In the genomic region with DNA sequence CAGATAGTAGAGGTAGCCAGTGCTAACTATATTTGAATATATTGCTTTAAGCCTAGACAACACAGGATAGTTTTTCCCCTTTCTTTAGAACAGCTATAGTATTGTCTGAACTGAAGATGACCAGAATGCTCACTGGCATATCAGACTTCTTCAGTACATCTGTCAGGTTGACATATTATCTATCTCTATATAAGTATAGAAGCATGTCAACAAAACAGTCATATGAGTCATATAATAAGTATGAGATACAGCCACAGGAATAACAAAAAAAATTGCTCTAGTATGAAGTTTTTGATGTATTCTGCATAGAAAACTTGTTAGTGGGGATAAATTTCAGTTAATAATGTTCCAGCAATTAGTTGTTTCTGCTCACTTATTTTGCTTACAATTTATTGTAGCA, we compare ENCODE assay signal across 18 cellular contexts.
DNase-seq lines count a peak whose midpoint lies in the region; ATAC-seq, FAIRE-seq and TF ChIP-seq lines count a peak whose summit lies in the region.
"Had no signal": no experiment of that assay in that cellular context is flagged by ENCODE, and none has a peak within 500 bp of the region (broad histone marks: within the 10 kb centered on the region; RNA-seq: fewer than 3 reads in every experiment).

No MANE protein-coding gene starts in this region.

- no peak for ATAC-seq in WTC11
- ATAC-seq: A549, HepG2 had no signal

- H3K27ac ChIP-seq in SU-DHL-6 (ENCODE audit: low read depth, low read length), result no peak overlapping the region
- H3K27ac ChIP-seq: A549, C4-2B had no signal

- peaks cover 4% of the 10 kb centered on the region; the same call in 1 of the 2 replicates for H3K27me3 Mint-ChIP-seq in WTC11 (ENCODE audit: low read depth)
- H3K27me3 Mint-ChIP-seq: CD8-positive, alpha-beta memory T cell had no signal

- H3K4me3 ChIP-seq in SU-DHL-6 (ENCODE audit: insufficient read depth, low read length, poor library complexity, severe bottlenecking), result no peak overlapping the region
- H3K4me3 ChIP-seq: A549, HAP-1 had no signal

- no peak overlapping the region for H3K27ac Mint-ChIP-seq in WTC11
- H3K27ac Mint-ChIP-seq: CD8-positive, alpha-beta memory T cell had no signal

- DNase-seq in DMS53 treated with DMSO at 0.1 percent for 48 hours (lab: John Stamatoyannopoulos, UW; ENCODE audit: unreplicated experiment), result peak; percentile 11
- DNase-seq in HTR-8/SVneo (ENCODE audit: insufficient read length, low spot score), result peak; percentile 23
- DNase-seq in WTC11 (ENCODE audit: low spot score), result no peak
- no peak for DNase-seq in activated effector memory CD4-positive, alpha-beta T cell treated with anti-CD3 and anti-CD28 coated beads, Interleukin-2, amount 50 U/mL, for 16 hours
- no peak for DNase-seq in KG1 (lab: John Stamatoyannopoulos, UW)
- DNase-seq: BE2C; CD8-positive, alpha-beta memory T cell; DMS 273 treated with DMSO at 0.1 percent for 48 hours; DMS79 treated with DMSO at 0.1 percent for 48 hours; EL; GDM1 had no signal

- H3K4me2 ChIP-seq in SU-DHL-6 (ENCODE audit: low read depth, low read length, poor library complexity, severe bottlenecking), result no peak overlapping the region
- H3K4me2 ChIP-seq: A549 had no signal

- CTCF ChIA-PET in WTC11 (lab: Charles Lee), result no interaction called here

- POLR2A ChIA-PET in WTC11 (lab: Charles Lee), result no interaction called here

- peak overlapping the region; percentile 56 for H2AFZ ChIP-seq in SU-DHL-6 (ENCODE audit: low read depth, low read length, severe bottlenecking)

- H3K36me3 Mint-ChIP-seq in WTC11, result no peaks in the 10 kb centered on the region
- H3K36me3 Mint-ChIP-seq: CD8-positive, alpha-beta memory T cell had no signal

- no peaks in the 10 kb centered on the region for H3K9me3 Mint-ChIP-seq in WTC11

- no peaks in the 10 kb centered on the region for H3F3A ChIP-seq in SU-DHL-6 (ENCODE audit: insufficient read depth)

- no peaks in the 10 kb centered on the region for H3K9me2 ChIP-seq in SU-DHL-6 (replicated peaks; ENCODE audit: insufficient read depth, low read length)

- H3K9ac ChIP-seq in SU-DHL-6 (ENCODE audit: low read length), result no peak overlapping the region

- H3K27me3 ChIP-seq in SU-DHL-6 (ENCODE audit: low read length), result no peaks in the 10 kb centered on the region
- H3K27me3 ChIP-seq: BE2C had no signal

- H4K20me1 ChIP-seq in SU-DHL-6 (ENCODE audit: low read depth, low read length), result no peaks in the 10 kb centered on the region

- no peaks in the 10 kb centered on the region for H3K4me1 Mint-ChIP-seq in WTC11
- H3K4me1 Mint-ChIP-seq: CD8-positive, alpha-beta memory T cell had no signal

- H3K9me3 ChIP-seq in SU-DHL-6 (ENCODE audit: insufficient read depth, low read length), result no peaks in the 10 kb centered on the region
- H3K9me3 ChIP-seq: A549, BE2C, HAP-1 had no signal

- no peak for FAIRE-seq in HTR-8/SVneo (lab: Jason Lieb, UNC)
- FAIRE-seq: A549, GM12892, H1, HepG2 had no signal

- H3K79me2 ChIP-seq in SU-DHL-6 (ENCODE audit: insufficient read depth, low read length), result no peaks in the 10 kb centered on the region

- H3K4me3 Mint-ChIP-seq in WTC11, result no peak overlapping the region
- H3K4me3 Mint-ChIP-seq: CD8-positive, alpha-beta memory T cell had no signal

- no peak for TF ChIP-seq CTCF in SU-DHL-6 (IDR thresholded peaks at IDR 0.05; ENCODE audit: insufficient read depth, low read length, poor library complexity, severe bottlenecking)
- no peak for TF ChIP-seq CTCF in WTC11 (IDR thresholded peaks at IDR 0.05)

- no peaks in the 10 kb centered on the region for H3K36me3 ChIP-seq in SU-DHL-6 (ENCODE audit: low read length)
- H3K36me3 ChIP-seq: BE2C, HAP-1 had no signal

TF ChIP-seq in WTC11, 78 proteins besides CTCF, POLR2A, EP300 and RAD21:
- TF ChIP-seq CBFB (CRISPR knock-in tag; IDR thresholded peaks at IDR 0.05; ENCODE audit: low read depth), result no peak
- TF ChIP-seq, protein P1, sequence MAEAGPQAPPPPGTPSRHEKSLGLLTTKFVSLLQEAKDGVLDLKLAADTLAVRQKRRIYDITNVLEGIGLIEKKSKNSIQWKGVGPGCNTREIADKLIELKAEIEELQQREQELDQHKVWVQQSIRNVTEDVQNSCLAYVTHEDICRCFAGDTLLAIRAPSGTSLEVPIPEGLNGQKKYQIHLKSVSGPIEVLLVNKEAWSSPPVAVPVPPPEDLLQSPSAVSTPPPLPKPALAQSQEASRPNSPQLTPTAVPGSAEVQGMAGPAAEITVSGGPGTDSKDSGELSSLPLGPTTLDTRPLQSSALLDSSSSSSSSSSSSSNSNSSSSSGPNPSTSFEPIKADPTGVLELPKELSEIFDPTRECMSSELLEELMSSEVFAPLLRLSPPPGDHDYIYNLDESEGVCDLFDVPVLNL (CRISPR knock-in tag; IDR thresholded peaks at IDR 0.05; ENCODE audit: borderline replicate concordance, low read depth), result no peak
- TF ChIP-seq, protein P2, sequence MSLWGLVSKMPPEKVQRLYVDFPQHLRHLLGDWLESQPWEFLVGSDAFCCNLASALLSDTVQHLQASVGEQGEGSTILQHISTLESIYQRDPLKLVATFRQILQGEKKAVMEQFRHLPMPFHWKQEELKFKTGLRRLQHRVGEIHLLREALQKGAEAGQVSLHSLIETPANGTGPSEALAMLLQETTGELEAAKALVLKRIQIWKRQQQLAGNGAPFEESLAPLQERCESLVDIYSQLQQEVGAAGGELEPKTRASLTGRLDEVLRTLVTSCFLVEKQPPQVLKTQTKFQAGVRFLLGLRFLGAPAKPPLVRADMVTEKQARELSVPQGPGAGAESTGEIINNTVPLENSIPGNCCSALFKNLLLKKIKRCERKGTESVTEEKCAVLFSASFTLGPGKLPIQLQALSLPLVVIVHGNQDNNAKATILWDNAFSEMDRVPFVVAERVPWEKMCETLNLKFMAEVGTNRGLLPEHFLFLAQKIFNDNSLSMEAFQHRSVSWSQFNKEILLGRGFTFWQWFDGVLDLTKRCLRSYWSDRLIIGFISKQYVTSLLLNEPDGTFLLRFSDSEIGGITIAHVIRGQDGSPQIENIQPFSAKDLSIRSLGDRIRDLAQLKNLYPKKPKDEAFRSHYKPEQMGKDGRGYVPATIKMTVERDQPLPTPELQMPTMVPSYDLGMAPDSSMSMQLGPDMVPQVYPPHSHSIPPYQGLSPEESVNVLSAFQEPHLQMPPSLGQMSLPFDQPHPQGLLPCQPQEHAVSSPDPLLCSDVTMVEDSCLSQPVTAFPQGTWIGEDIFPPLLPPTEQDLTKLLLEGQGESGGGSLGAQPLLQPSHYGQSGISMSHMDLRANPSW (CRISPR knock-in tag; conservative IDR thresholded peaks at IDR 0.05; ENCODE audit: low read depth), result no peak
- TF ChIP-seq FOXP1 (CRISPR knock-in tag; IDR thresholded peaks at IDR 0.05; ENCODE audit: borderline replicate concordance), result no peak
- TF ChIP-seq TCF7 (CRISPR knock-in tag; IDR thresholded peaks at IDR 0.05; ENCODE audit: low read depth), result no peak
- no peak for TF ChIP-seq JAZF1 (CRISPR knock-in tag; IDR thresholded peaks at IDR 0.05)
- no peak for TF ChIP-seq ZNF219 (CRISPR knock-in tag; IDR thresholded peaks at IDR 0.05; ENCODE audit: borderline replicate concordance)
- TF ChIP-seq HMGA2 (CRISPR knock-in tag; IDR thresholded peaks at IDR 0.05), result no peak
- TF ChIP-seq, protein P3, sequence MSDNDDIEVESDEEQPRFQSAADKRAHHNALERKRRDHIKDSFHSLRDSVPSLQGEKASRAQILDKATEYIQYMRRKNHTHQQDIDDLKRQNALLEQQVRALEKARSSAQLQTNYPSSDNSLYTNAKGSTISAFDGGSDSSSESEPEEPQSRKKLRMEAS (CRISPR knock-in tag; IDR thresholded peaks at IDR 0.05), result no peak
- no peak for TF ChIP-seq RELA (CRISPR knock-in tag; IDR thresholded peaks at IDR 0.05; ENCODE audit: borderline replicate concordance)
- TF ChIP-seq CREB1 (CRISPR knock-in tag; IDR thresholded peaks at IDR 0.05), result no peak
- TF ChIP-seq TEAD4 (CRISPR knock-in tag; IDR thresholded peaks at IDR 0.05), result no peak
- TF ChIP-seq SP1 (CRISPR knock-in tag; conservative IDR thresholded peaks at IDR 0.05), result no peak
- TF ChIP-seq, protein P4, sequence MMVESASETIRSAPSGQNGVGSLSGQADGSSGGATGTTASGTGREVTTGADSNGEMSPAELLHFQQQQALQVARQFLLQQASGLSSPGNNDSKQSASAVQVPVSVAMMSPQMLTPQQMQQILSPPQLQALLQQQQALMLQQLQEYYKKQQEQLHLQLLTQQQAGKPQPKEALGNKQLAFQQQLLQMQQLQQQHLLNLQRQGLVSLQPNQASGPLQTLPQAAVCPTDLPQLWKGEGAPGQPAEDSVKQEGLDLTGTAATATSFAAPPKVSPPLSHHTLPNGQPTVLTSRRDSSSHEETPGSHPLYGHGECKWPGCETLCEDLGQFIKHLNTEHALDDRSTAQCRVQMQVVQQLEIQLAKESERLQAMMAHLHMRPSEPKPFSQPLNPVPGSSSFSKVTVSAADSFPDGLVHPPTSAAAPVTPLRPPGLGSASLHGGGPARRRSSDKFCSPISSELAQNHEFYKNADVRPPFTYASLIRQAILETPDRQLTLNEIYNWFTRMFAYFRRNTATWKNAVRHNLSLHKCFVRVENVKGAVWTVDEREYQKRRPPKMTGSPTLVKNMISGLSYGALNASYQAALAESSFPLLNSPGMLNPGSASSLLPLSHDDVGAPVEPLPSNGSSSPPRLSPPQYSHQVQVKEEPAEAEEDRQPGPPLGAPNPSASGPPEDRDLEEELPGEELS (CRISPR knock-in tag; IDR thresholded peaks at IDR 0.05), result no peak
- TF ChIP-seq, protein P5, sequence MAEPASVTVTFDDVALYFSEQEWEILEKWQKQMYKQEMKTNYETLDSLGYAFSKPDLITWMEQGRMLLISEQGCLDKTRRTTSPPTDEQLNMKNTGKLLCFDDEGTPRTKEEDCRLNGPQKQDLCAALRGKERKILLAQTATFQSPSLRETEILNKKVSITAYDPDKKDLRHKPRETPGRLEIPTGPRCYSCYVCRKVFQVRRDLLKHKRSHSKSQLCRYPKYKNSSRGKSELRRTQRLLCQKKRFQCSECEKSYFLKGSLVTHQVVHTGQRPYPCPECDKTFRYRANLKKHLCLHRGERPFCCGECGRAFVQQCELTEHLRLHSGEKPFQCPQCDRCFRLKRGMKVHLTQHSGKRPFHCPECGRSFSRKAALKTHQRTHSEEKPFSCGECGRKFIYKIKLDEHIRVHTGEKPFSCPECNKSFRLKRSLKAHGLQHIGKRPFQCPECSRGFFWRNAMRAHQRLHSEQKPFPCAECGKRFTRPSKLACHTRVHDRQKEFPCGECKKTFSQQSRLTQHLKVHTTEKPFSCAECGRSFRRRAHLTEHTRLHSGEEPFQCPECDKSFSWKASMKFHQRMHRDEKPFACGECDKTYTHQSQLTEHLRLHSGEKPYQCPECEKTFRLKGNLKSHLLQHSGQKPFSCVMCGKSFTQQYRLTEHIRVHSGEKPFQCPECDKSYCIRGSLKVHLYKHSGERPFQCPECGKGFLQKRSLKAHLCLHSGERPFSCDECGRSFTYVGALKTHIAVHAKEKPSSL (CRISPR knock-in tag; conservative IDR thresholded peaks at IDR 0.05), result no peak
- no peak for TF ChIP-seq ELF4 (CRISPR knock-in tag; IDR thresholded peaks at IDR 0.05; ENCODE audit: low read depth)

Comparison
In these comparisons a context has a peak if more than half of its experiments do, and no peak if none do; other contexts are left out.
1. DNase-seq: peak in DMS53 treated with DMSO at 0.1 percent for 48 hours (single experiment) and HTR-8/SVneo (single experiment); none in WTC11 (single experiment), activated effector memory CD4-positive, alpha-beta T cell treated with anti-CD3 and anti-CD28 coated beads, Interleukin-2, amount 50 U/mL, for 16 hours (single experiment) and KG1 (single experiment).